14 cellular contexts compared by ENCODE assay signal in genomic region chr6:166672624-166673165, GRCh38. TPM values are rescaled to one million over a fixed set of nuclear protein-coding genes. Genes with fewer than 3 reads are reported as not detected.
DNase-seq lines count a peak whose midpoint lies in the region; ATAC-seq, FAIRE-seq and TF ChIP-seq lines count a peak whose summit lies in the region.
"Had no signal": no experiment of that assay in that cellular context is flagged by ENCODE, and none has a peak within 500 bp of the region (broad histone marks: within the 10 kb centered on the region; RNA-seq: fewer than 3 reads in every experiment).

No MANE protein-coding gene starts in this region.

- POLR2A ChIA-PET in H1 (lab: Charles Lee; ENCODE audit: partially characterized antibody) = interaction anchor here (1.6 kb wide), 1 partner anchor 11 kb away, joined by 3 read pairs; no protein-coding TSS in a partner anchor

- no peak for TF ChIP-seq RAD21 in H1 (IDR thresholded peaks at IDR 0.05 in 1 of 2, conservative IDR thresholded peaks at IDR 0.05 in 1 of 2; ENCODE audit: low read depth in 2 of 2, low read length in 2 of 2)

- no peak overlapping the region for H3K18ac ChIP-seq in H1 (ENCODE audit: extremely low read depth, low read length)

- H3K23me2 ChIP-seq in H1 (ENCODE audit: low read depth, low read length) = no peaks in the 10 kb centered on the region

- TF ChIP-seq POLR2A in H1 (IDR thresholded peaks at IDR 0.05; ENCODE audit: control extremely low read depth in 1 of 2, low read depth in 2 of 2, low read length in 2 of 2) = no peak

- no peak overlapping the region for H4K91ac ChIP-seq in H1 (replicated peaks; ENCODE audit: insufficient read length, low read length)

- H2AFZ ChIP-seq in Karpas-422 (ENCODE audit: low read length) (no peak overlapping the region), H1 (ENCODE audit: low read length) (no peak overlapping the region), smooth muscle cell (ENCODE audit: low read depth) (no peak overlapping the region)

- H3K79me1 ChIP-seq in H1 (ENCODE audit: low read depth, low read length) = no peaks in the 10 kb centered on the region

- ATAC-seq in left ventricle myocardium superior (peak; percentile 34), HG03045 (IDR thresholded peaks at IDR 0.05; ENCODE audit: unreplicated experiment) (no peak)
- ATAC-seq: A549 had no signal

- H2BK15ac ChIP-seq in H1 (ENCODE audit: low read length) = peak overlapping the region; percentile 72; the same call in 1 of the 2 replicates

- H3K4me1 ChIP-seq in Karpas-422 (ENCODE audit: low read length) (peaks cover 55% of the 10 kb centered on the region), H1 (replicated peaks in 1 of 4; ENCODE audit: control insufficient read depth in 3 of 4, insufficient read depth in 4 of 4, low read length in 3 of 4) (peaks cover 3 to 11% (median 6%) of the 10 kb centered on the region in 4 experiments), smooth muscle cell (ENCODE audit: low read depth) (no peaks in the 10 kb centered on the region)
- H3K4me1 ChIP-seq: A549 had no signal

- H3K9ac ChIP-seq in Karpas-422 (ENCODE audit: low read length) = peak overlapping the region; percentile 46
- H3K9ac ChIP-seq in H1 (replicated peaks in 1 of 4; ENCODE audit: extremely low read depth in 1 of 4, low read depth in 3 of 4, low read length in 3 of 4) = no peak overlapping the region
- no peak overlapping the region for H3K9ac ChIP-seq in smooth muscle cell (ENCODE audit: low read depth)

- no peak overlapping the region for H3K14ac ChIP-seq in H1 (ENCODE audit: insufficient read length)

- H2BK20ac ChIP-seq in H1 (ENCODE audit: low read length) = no peak overlapping the region

- no peak overlapping the region for H3K23ac ChIP-seq in H1 (ENCODE audit: insufficient read length)

- no peak overlapping the region for H4K5ac ChIP-seq in H1 (ENCODE audit: insufficient read length, low read depth, low read length)

- intact Hi-C loops in left ventricle myocardium superior (cut with micrococcal nuclease) (no loop called here), cardiac septum (cut with DNase I) (no loop called here)

- H2BK12ac ChIP-seq in H1 (ENCODE audit: low read depth, low read length) = no peak overlapping the region

- TF ChIP-seq CTCF in H1 (IDR thresholded peaks at IDR 0.05; ENCODE audit: control extremely low read depth in 1 of 3, insufficient read depth in 1 of 3, low read depth in 1 of 3, low read length in 3 of 3) (no peak), smooth muscle cell (IDR thresholded peaks at IDR 0.05; ENCODE audit: borderline replicate concordance, insufficient read depth, poor library complexity, severe bottlenecking) (no peak)

- CTCF ChIA-PET in H1 (lab: Charles Lee; ENCODE audit: partially characterized antibody) = no interaction called here

- H3K4ac ChIP-seq in H1 (replicated peaks; ENCODE audit: insufficient read length, low read depth, low read length) = peak overlapping the region; percentile 54

- peak overlapping the region; percentile 47 for H3K4me2 ChIP-seq in Karpas-422 (ENCODE audit: low read depth, low read length, poor library complexity, severe bottlenecking)
- no peak overlapping the region for H3K4me2 ChIP-seq in H1 (ENCODE audit: insufficient read depth in 1 of 2, low read depth in 2 of 2, low read length in 2 of 2)
- no peak overlapping the region for H3K4me2 ChIP-seq in smooth muscle cell
- H3K4me2 ChIP-seq: A549 had no signal

- 88% methylated on average over 12 of the region's 13 CpGs; no CpG with 5 or more reads in 1 of the 2 experiments for WGBS in H1 (ENCODE audit: extremely low coverage in 1 of 2, insufficient coverage in 1 of 2, insufficient read length in 1 of 2, insufficient replicate concordance in 2 of 2, low coverage in 1 of 2, low lambda C conversion rate in 2 of 2, missing lambda C conversion rate in 1 of 2), 2 experiments
- WGBS in smooth muscle cell (ENCODE audit: low lambda C conversion rate) = 89% methylated on average over 12 of the region's 13 CpGs

- no peaks in the 10 kb centered on the region for H3K9me3 ChIP-seq in Karpas-422 (ENCODE audit: low read length)
- peaks cover 0 to 3% of the 10 kb centered on the region in 2 experiments; a peak in 1 of 4 replicates for H3K9me3 ChIP-seq in H1 (ENCODE audit: insufficient read depth in 2 of 2, low read depth in 1 of 2, low read length in 1 of 2)
- H3K9me3 ChIP-seq in smooth muscle cell (replicated peaks; ENCODE audit: low read depth) = no peaks in the 10 kb centered on the region
- H3K9me3 ChIP-seq: A549 had no signal

- TF ChIP-seq EP300 in H1 (IDR thresholded peaks at IDR 0.05; ENCODE audit: borderline replicate concordance in 1 of 2, low read depth in 2 of 2, low read length in 2 of 2) = no peak

- H4K20me1 ChIP-seq in Karpas-422 (ENCODE audit: insufficient read depth, low read depth, low read length) = no peaks in the 10 kb centered on the region
- no peaks in the 10 kb centered on the region for H4K20me1 ChIP-seq in H1 (replicated peaks in 1 of 2; ENCODE audit: control insufficient read depth in 1 of 2, insufficient read depth in 2 of 2, low read length in 2 of 2)
- H4K20me1 ChIP-seq in smooth muscle cell (ENCODE audit: low read depth) = no peaks in the 10 kb centered on the region

- no peaks in the 10 kb centered on the region for H3K27me3 ChIP-seq in Karpas-422 (ENCODE audit: low read length)
- peaks cover 0 to 6% (median 2%) of the 10 kb centered on the region in 4 experiments; a peak in 1 of 7 replicates for H3K27me3 ChIP-seq in H1 (replicated peaks in 1 of 4; ENCODE audit: control insufficient read depth in 3 of 4, extremely low read depth in 1 of 4, insufficient read depth in 3 of 4, low read length in 3 of 4)
- H3K27me3 ChIP-seq in smooth muscle cell (ENCODE audit: low read depth) = peaks cover 6% of the 10 kb centered on the region

- no peaks in the 10 kb centered on the region for H3K79me2 ChIP-seq in Karpas-422 (ENCODE audit: low read length)
- H3K79me2 ChIP-seq in H1 (ENCODE audit: control insufficient read depth in 1 of 2, insufficient read depth in 2 of 2, low read length in 2 of 2) = no peaks in the 10 kb centered on the region
- no peaks in the 10 kb centered on the region for H3K79me2 ChIP-seq in smooth muscle cell (ENCODE audit: low read depth)

- FAIRE-seq in H1 (lab: Jason Lieb, UNC) = no peak
- FAIRE-seq: A549, H54, HTR-8/SVneo had no signal

- H2BK5ac ChIP-seq in H1 (ENCODE audit: low read depth, low read length) = no peak overlapping the region; the same call in 1 of the 2 replicates

- peak overlapping the region; percentile 30; the same call in 1 of the 2 replicates for H2AK5ac ChIP-seq in H1 (ENCODE audit: low read depth, low read length)

- no peak overlapping the region for H2BK120ac ChIP-seq in H1 (replicated peaks; ENCODE audit: low read depth, low read length)

- H3K27ac ChIP-seq in Karpas-422 (ENCODE audit: low read length) (peak overlapping the region; percentile 32), H1 (ENCODE audit: low read depth, low read length) (no peak overlapping the region), smooth muscle cell (ENCODE audit: low read depth) (no peak overlapping the region)
- H3K27ac ChIP-seq: A549, HL-60 had no signal

- DNase-seq in left ventricle myocardium superior (no peak), cardiac septum (ENCODE audit: low spot score) (no peak), Karpas-422 (no peak), H1 (ENCODE audit: low read depth in 1 of 2, low spot score in 2 of 2) (no peak), smooth muscle cell (lab: John Stamatoyannopoulos, UW; ENCODE audit: unreplicated experiment) (no peak), NCI-H2196 treated with DMSO at 0.1 percent for 48 hours (lab: John Stamatoyannopoulos, UW; ENCODE audit: unreplicated experiment) (no peak)
- DNase-seq: NCI-H187; NK-92 treated with Interleukin-12 subunit alpha and Interleukin-12 subunit beta, amount 100 ng/mL, for 24 hours; SIG-M5 had no signal

- H3K56ac ChIP-seq in H1 (replicated peaks; ENCODE audit: insufficient read length, low read depth, low read length) = no peak overlapping the region

- H3K9me2 ChIP-seq in Karpas-422 (replicated peaks; ENCODE audit: insufficient read depth, low read length) = no peaks in the 10 kb centered on the region

- no peaks in the 10 kb centered on the region for H3F3A ChIP-seq in smooth muscle cell (ENCODE audit: low read depth)

- H3K36me3 ChIP-seq in Karpas-422 (ENCODE audit: insufficient read depth, low read length) = no peaks in the 10 kb centered on the region
- no peaks in the 10 kb centered on the region for H3K36me3 ChIP-seq in H1 (ENCODE audit: control insufficient read depth in 2 of 4, insufficient read depth in 4 of 4, low read length in 3 of 4)
- H3K36me3 ChIP-seq in smooth muscle cell (ENCODE audit: low read depth) = no peaks in the 10 kb centered on the region

- H3K4me3 ChIP-seq in Karpas-422 (ENCODE audit: low read length) = no peak overlapping the region
- H3K4me3 ChIP-seq in H1 (ENCODE audit: extremely low read depth in 1 of 4, insufficient read depth in 2 of 4, low read depth in 3 of 4, low read length in 4 of 4) = no peak overlapping the region
- H3K4me3 ChIP-seq in smooth muscle cell = no peak overlapping the region
- H3K4me3 ChIP-seq: A549 had no signal

- no peak overlapping the region; the same call in 1 of the 2 replicates for H4K8ac ChIP-seq in H1 (ENCODE audit: extremely low read depth, insufficient read depth, low read length)

TF ChIP-seq in H1, 55 proteins besides CTCF, POLR2A, EP300 and RAD21:
- TF ChIP-seq E2F6 (IDR thresholded peaks at IDR 0.05) (no peak), POU5F1 (IDR thresholded peaks at IDR 0.05; ENCODE audit: low read depth, low read length) (no peak), RNF2 (IDR thresholded peaks at IDR 0.05; ENCODE audit: borderline replicate concordance, low read depth, low read length, missing control alignments, poor library complexity, severe bottlenecking) (no peak)

RNA-seq across cellular contexts. Expression of gene RPS6KA2, which starts 45.6 kb away (rescaled TPM):
- total RNA-seq in left ventricle myocardium superior = 63.4 TPM
- 103 TPM for total RNA-seq in cardiac septum
- total RNA-seq in Karpas-422 (2014; rRNA removed; shearing (Covaris generic); ENCODE audit: low replicate concordance) = 7.2 and 8.8 TPM in 2 replicates
- 24.4 and 25.7 TPM in 2 replicates for total RNA-seq in H1 (2021; fragmentation: NEBNext Ultra II Directional; extraction: Animal tissue kit (Norgen Biotek cat#: 25700))
- polyA plus RNA-seq in H1 (2011; rRNA removed) = 8.8 and 13.8 TPM in 2 replicates
- polyA plus RNA-seq in H1 (2011; cell fraction: cytosol; rRNA removed) = 12.1 TPM
- polyA plus RNA-seq in H1 (2011; cell fraction: nucleus; rRNA removed) = 22.2 TPM
- polyA plus RNA-seq in H1 (2012, experiment 1 of 2) = 12.7 to 16.1 TPM (median 13.3 TPM) in 4 replicates
- 7.8 TPM for polyA plus RNA-seq in H1 (2012, experiment 2 of 2)
- 9.1 TPM for polyA plus RNA-seq in H1 (2013, experiment 1 of 2)
- 8.6 TPM for polyA plus RNA-seq in H1 (2013, experiment 2 of 2)
- polyA minus RNA-seq in H1 (2011; rRNA and poly(A)+ RNA removed) = 22.4 and 29.4 TPM in 2 replicates
- 9.8 TPM for polyA minus RNA-seq in H1 (2011; cell fraction: cytosol; rRNA and poly(A)+ RNA removed)
- polyA minus RNA-seq in H1 (2011; cell fraction: nucleus; rRNA and poly(A)+ RNA removed) = 37.0 TPM
- 7.8 and 10.5 TPM in 2 replicates for total RNA-seq in smooth muscle cell
- 10.4 and 12.2 TPM in 2 replicates for polyA plus RNA-seq in smooth muscle cell
